Comparison of ENCODE assay signal across 16 cellular contexts in genomic region chr6:119201486-119201885, GRCh38.
"Had no signal": no experiment of that assay in that cellular context is flagged by ENCODE, and none has a peak within 500 bp of the region (broad histone marks: within the 10 kb centered on the region; RNA-seq: fewer than 3 reads in every experiment).

No MANE protein-coding gene starts in this region.

- H3K9me3 ChIP-seq: gastroesophageal sphincter, sigmoid colon, transverse colon had no signal

- H3K4me3 ChIP-seq: gastroesophageal sphincter, sigmoid colon, transverse colon had no signal

- DNase-seq: activated CD4-positive, alpha-beta T cell treated with anti-CD3 and anti-CD28 coated beads, Interleukin-2, amount 50 U/mL, for 48 hours; activated CD4-positive, CD25-positive, alpha-beta regulatory T cell treated with anti-CD3 and anti-CD28 coated beads, Interleukin-2, amount 50 U/mL, for 72 hours; activated CD8-positive, alpha-beta memory T cell treated with anti-CD3 and anti-CD28 coated beads, Interleukin-2, amount 10 ng/mL, durations not matched to agents 7 days and 5 days; activated effector memory CD4-positive, alpha-beta T cell treated with Interleukin-2 at 50 U/mL for 16 hours; activated T-cell treated with anti-CD3 and anti-CD28 coated beads, Interleukin-2, amount 50 U/mL, for 24 hours; amygdala; cortex of kidney; effector memory CD4-positive, alpha-beta T cell; mesendoderm; sigmoid colon; stimulated activated CD4-positive, alpha-beta T cell treated with anti-CD3 and anti-CD28 coated beads, Interleukin-12 subunit alpha, Interleukin-12 subunit beta, amount 100 ng/mL, for 4 hours; stimulated activated naive CD4-positive, alpha-beta T cell; substantia nigra; transverse colon had no signal

- H3K27ac ChIP-seq: epithelial cell of prostate, gastroesophageal sphincter, sigmoid colon, transverse colon had no signal

- H3K27me3 ChIP-seq: gastroesophageal sphincter, sigmoid colon, transverse colon had no signal
